Comparison of ENCODE assay signal across 8 cellular contexts in the genomic region with DNA sequence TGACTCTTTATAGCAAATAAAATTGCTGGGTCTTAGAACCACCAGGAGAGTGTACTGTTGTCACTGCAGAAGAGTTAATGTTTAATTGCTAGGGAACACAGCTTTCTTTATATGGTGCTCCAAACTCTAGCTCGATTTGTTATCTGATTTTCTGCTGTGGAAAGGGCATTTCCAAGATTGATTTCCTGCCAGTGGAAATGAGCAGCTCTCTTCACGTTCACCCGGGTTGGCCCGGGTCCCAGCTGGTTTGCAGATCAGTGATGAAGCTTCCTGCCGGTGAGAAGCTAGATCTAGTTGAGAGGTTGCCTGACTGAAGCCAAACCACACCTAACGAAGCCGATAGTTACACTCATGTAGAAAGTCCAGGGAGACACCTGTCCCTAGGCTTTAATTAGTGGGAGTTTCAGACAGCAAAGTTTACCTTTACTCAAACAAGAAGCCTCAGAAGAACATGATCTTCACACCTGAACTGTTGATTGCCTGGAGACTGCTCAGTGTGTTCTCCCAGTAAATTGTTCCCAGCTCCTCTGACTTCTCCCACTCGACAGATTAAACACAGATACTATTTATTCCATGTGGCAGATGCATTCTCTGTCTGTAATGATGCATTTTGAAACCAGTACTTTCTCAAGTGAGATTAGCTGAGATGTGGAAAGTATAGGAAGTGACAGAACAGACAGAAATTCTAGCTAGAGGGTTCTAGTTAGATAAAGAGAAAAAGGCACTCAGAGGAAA. TPM values are rescaled to one million over a fixed set of nuclear protein-coding genes. Genes with fewer than 3 reads are reported as not detected.
A peak's percentile ranks its signal among the peaks of the same experiment; 100 is the strongest.
DNase-seq lines count a peak whose midpoint lies in the region; ATAC-seq and TF ChIP-seq lines count a peak whose summit lies in the region.

No MANE protein-coding gene starts in this region.

- H3K9me2 ChIP-seq in Loucy (replicated peaks; ENCODE audit: low read depth, low read length), result no peaks in the 10 kb centered on the region

- H3K36me3 ChIP-seq in Loucy (ENCODE audit: insufficient read depth, low read length) (no peaks in the 10 kb centered on the region), osteoblast (ENCODE audit: insufficient read depth, low read length) (no peaks in the 10 kb centered on the region)
- H3K36me3 ChIP-seq in effector memory CD4-positive, alpha-beta T cell (ENCODE audit: control insufficient read depth, insufficient read depth, low read length), result no peaks in the 10 kb centered on the region

- peaks cover 43% of the 10 kb centered on the region for H3K4me1 Mint-ChIP-seq in activated B cell treated with CpG ODN at 0.5 μM for 24 hours

- H2AFZ ChIP-seq in Loucy (ENCODE audit: low read length), result no peak overlapping the region; the same call in 1 of the 2 replicates
- H2AFZ ChIP-seq in osteoblast (ENCODE audit: low read length), result no peak overlapping the region

- H3K79me2 ChIP-seq in Loucy (ENCODE audit: insufficient read depth, low read length) (no peaks in the 10 kb centered on the region), osteoblast (ENCODE audit: insufficient read depth, low read length) (no peaks in the 10 kb centered on the region)

- H3K27me3 Mint-ChIP-seq in activated B cell treated with CpG ODN at 0.5 μM for 24 hours, result no peaks in the 10 kb centered on the region

- H3K4me1 ChIP-seq in Loucy (ENCODE audit: insufficient read depth, low read length, poor library complexity, severe bottlenecking), result peaks cover 50% of the 10 kb centered on the region
- H3K4me1 ChIP-seq in effector memory CD4-positive, alpha-beta T cell (ENCODE audit: control insufficient read depth, insufficient read depth, low read length, poor library complexity, severe bottlenecking), result peaks cover 58% of the 10 kb centered on the region
- H3K4me1 ChIP-seq in osteoblast (ENCODE audit: insufficient read depth, low read length), result peaks cover 18% of the 10 kb centered on the region

- peak; percentile 49 for TF ChIP-seq CTCF in Loucy (conservative IDR thresholded peaks at IDR 0.05; ENCODE audit: low read length)
- TF ChIP-seq CTCF in activated B cell treated with CpG ODN at 0.5 μM for 24 hours (IDR thresholded peaks at IDR 0.05), result no peak
- TF ChIP-seq CTCF in osteoblast (IDR thresholded peaks at IDR 0.05; ENCODE audit: extremely low read depth, low read depth, low read length), result peak; percentile 14

- H3K9me3 ChIP-seq in Loucy (ENCODE audit: insufficient read depth, low read depth, low read length), result peaks cover 6% of the 10 kb centered on the region; the same call in 1 of the 2 replicates
- no peaks in the 10 kb centered on the region for H3K9me3 ChIP-seq in effector memory CD4-positive, alpha-beta T cell (ENCODE audit: control insufficient read depth, low read length)
- no peaks in the 10 kb centered on the region for H3K9me3 ChIP-seq in osteoblast (ENCODE audit: low read depth, low read length)

- POLR2A ChIA-PET in activated B cell treated with CpG ODN at 0.5 μM for 24 hours (lab: Charles Lee), result interaction anchor here (0.8 to 1.9 kb wide), 8 partner anchors 8 to 105 kb away, joined by 3 to 11 read pairs (median 4); partner anchors contain the start of genes MCM3 and PAQR8

- CTCF ChIA-PET in activated B cell treated with CpG ODN at 0.5 μM for 24 hours (lab: Charles Lee), result interaction anchor here (0.7 to 2.7 kb wide), 6 partner anchors 10 to 105 kb away, joined by 3 to 21 read pairs (median 4); partner anchors contain the start of genes MCM3 and PAQR8

- H3K4me3 ChIP-seq in Loucy (ENCODE audit: low read length, poor library complexity, severe bottlenecking) (peak overlapping the region; percentile 71), osteoblast (ENCODE audit: insufficient read depth, low read length) (peak overlapping the region; percentile 7)
- H3K4me3 ChIP-seq in effector memory CD4-positive, alpha-beta T cell (ENCODE audit: insufficient read depth, low read depth, low read length, poor library complexity, severe bottlenecking), result peak overlapping the region; percentile 15

- peaks cover 8% of the 10 kb centered on the region for H3F3A ChIP-seq in Loucy (ENCODE audit: low read depth)

- H3K9ac ChIP-seq in Loucy (ENCODE audit: low read depth, low read length, poor library complexity, severe bottlenecking), result peak overlapping the region; percentile 76

- H4K20me1 ChIP-seq in Loucy (ENCODE audit: insufficient read depth, low read length, poor library complexity, severe bottlenecking) (no peaks in the 10 kb centered on the region), osteoblast (ENCODE audit: insufficient read depth, low read length) (no peaks in the 10 kb centered on the region)

- peak overlapping the region; percentile 59 for H3K27ac Mint-ChIP-seq in activated B cell treated with CpG ODN at 0.5 μM for 24 hours

- no peaks in the 10 kb centered on the region for H3K27me3 ChIP-seq in Loucy (ENCODE audit: insufficient read depth, low read length, poor library complexity, severe bottlenecking)
- no peaks in the 10 kb centered on the region for H3K27me3 ChIP-seq in effector memory CD4-positive, alpha-beta T cell (replicated peaks; ENCODE audit: control insufficient read depth, insufficient read depth, low read length, poor library complexity, severe bottlenecking)
- H3K27me3 ChIP-seq in osteoblast (ENCODE audit: insufficient read depth, low read length), result no peaks in the 10 kb centered on the region

- ATAC-seq in activated B cell treated with CpG ODN at 0.5 μM for 24 hours (ENCODE audit: low read depth), result peak; percentile 26

- H3K4me2 ChIP-seq in Loucy (ENCODE audit: low read depth, low read length, poor library complexity, severe bottlenecking) (peak overlapping the region; percentile 92), osteoblast (ENCODE audit: insufficient read depth, low read length) (peak overlapping the region; percentile 37)

- no peaks in the 10 kb centered on the region for H3K9me3 Mint-ChIP-seq in activated B cell treated with CpG ODN at 0.5 μM for 24 hours

- peak overlapping the region; percentile 86 for H3K27ac ChIP-seq in effector memory CD4-positive, alpha-beta T cell (ENCODE audit: insufficient read depth, low read length, poor library complexity, severe bottlenecking)
- peak overlapping the region; percentile 27 for H3K27ac ChIP-seq in osteoblast (ENCODE audit: low read depth, low read length)

- intact Hi-C loops in activated B cell treated with CpG ODN at 0.5 μM for 24 hours (cut with micrococcal nuclease) (loop anchor here (1.0 to 10.0 kb wide), 4 partner anchors 12 to 325 kb away; partner anchors contain the start of gene PAQR8), posterior vena cava (cut with DNase I) (loop anchor here in 1 of 2 donors (5.0 kb wide), 1 partner anchor 92 kb away; no protein-coding TSS in a partner anchor)

- DNase-seq in NCI-H345 (lab: John Stamatoyannopoulos, UW) (peak; percentile 5), NCI-H345 treated with DMSO at 0.1 percent for 48 hours (lab: John Stamatoyannopoulos, UW; ENCODE audit: unreplicated experiment) (no peak), HCEC 1CT (peak; percentile 14), activated B cell treated with CpG ODN at 0.5 μM for 24 hours (no peak), osteoblast (ENCODE audit: insufficient read length, low spot score, missing footprints) (no peak), posterior vena cava (ENCODE audit: low spot score) (no peak)
- peak; percentile 38 to 72 (median 39) for DNase-seq in effector memory CD4-positive, alpha-beta T cell

- no peaks in the 10 kb centered on the region for H3K36me3 Mint-ChIP-seq in activated B cell treated with CpG ODN at 0.5 μM for 24 hours (ENCODE audit: low read depth)

- H3K4me3 Mint-ChIP-seq in activated B cell treated with CpG ODN at 0.5 μM for 24 hours, result peak overlapping the region; percentile 49

RNA-seq across cellular contexts. Expression of gene PAQR8, which starts 27.8 kb away (rescaled TPM):
- 6.8 and 8.0 TPM in 2 replicates for total RNA-seq in activated B cell treated with CpG ODN at 0.5 μM for 24 hours
- 3.5 and 3.6 TPM in 2 replicates for total RNA-seq in osteoblast
- total RNA-seq in posterior vena cava, result 1 to 10 TPM; 3.9 TPM

RNA-seq across cellular contexts. Expression of gene EFHC1, which starts 30.3 kb away (rescaled TPM):
- total RNA-seq in activated B cell treated with CpG ODN at 0.5 μM for 24 hours (15.8 and 23.2 TPM in 2 replicates), osteoblast (31.1 and 31.2 TPM in 2 replicates), posterior vena cava (10 to 100 TPM; 12.0 to 13.5 TPM)

Comparison
In these comparisons a context has a peak if more than half of its experiments do, and no peak if none do; other contexts are left out.
1. DNase-seq: peak in NCI-H345 (single experiment), HCEC 1CT (single experiment) and effector memory CD4-positive, alpha-beta T cell (3 of 3); none in NCI-H345 treated with DMSO at 0.1 percent for 48 hours (single experiment), activated B cell treated with CpG ODN at 0.5 μM for 24 hours (single experiment), osteoblast (single experiment) and posterior vena cava (single experiment).
2. H3K4me3 ChIP-seq: peak in every context shown above with its lines; median percentile 71 in Loucy; 15 in effector memory CD4-positive, alpha-beta T cell; 7 in osteoblast.